40 cellular contexts compared by ENCODE assay signal in the genomic region with DNA sequence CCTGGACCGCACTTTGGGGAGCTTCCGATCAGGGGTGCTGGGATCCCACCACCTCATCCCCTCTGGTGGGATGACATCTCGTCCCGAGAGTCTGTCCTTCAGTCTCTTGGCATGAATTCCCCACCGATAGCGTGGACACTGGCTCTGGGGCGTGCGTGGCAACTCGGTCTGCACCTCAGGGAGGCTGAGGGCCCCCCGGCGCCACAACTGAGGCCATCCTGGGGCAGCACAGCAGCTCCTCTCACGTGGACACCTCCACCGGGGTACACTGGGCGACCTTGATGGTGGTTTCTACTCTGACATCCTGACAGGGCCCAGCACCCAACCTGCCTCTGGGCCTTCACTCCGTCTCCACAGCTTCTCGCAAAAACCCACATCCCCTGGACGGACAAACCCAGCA. TPM values are rescaled to one million over a fixed set of nuclear protein-coding genes. Genes with fewer than 3 reads are reported as not detected.
"Had no signal": no experiment of that assay in that cellular context is flagged by ENCODE, and none has a peak within 500 bp of the region (broad histone marks: within the 10 kb centered on the region; RNA-seq: fewer than 3 reads in every experiment).

No MANE protein-coding gene starts in this region.

- H3K4me1 Mint-ChIP-seq: activated B cell treated with CpG ODN at 0.5 μM for 24 hours; activated CD4-positive, alpha-beta T cell treated with anti-CD3 and anti-CD28 coated beads, Interleukin-2, amount 10 ng/mL, durations not matched to agents 24 days and 14 days; activated naive CD4-positive, alpha-beta T cell treated with anti-CD3 and anti-CD28 coated beads, Interleukin-2, amount 10 ng/mL, durations not matched to agents 7 days and 5 days; activated naive CD4-positive, alpha-beta T cell treated with anti-CD3 and anti-CD28 coated beads, Interleukin-2, amount 50 U/mL, for 24 hours; activated naive CD8-positive, alpha-beta T cell treated with anti-CD3 and anti-CD28 coated beads, Interleukin-2, amount 10 ng/mL, durations not matched to agents 7 days and 5 days; activated naive CD8-positive, alpha-beta T cell treated with anti-CD3 and anti-CD28 coated beads, Interleukin-2, amount 50 U/mL, for 24 hours; activated T-helper 17 cell treated with anti-CD3 and anti-CD28 coated beads, Interleukin-2, amount 50 U/mL, for 72 hours; brain; central memory CD8-positive, alpha-beta T cell had no signal

- H3K4me3 ChIP-seq: ascending aorta, cardiac muscle cell had no signal

- H3K27ac ChIP-seq: ascending aorta, cardiac muscle cell, VCaP had no signal

- H3K4me3 Mint-ChIP-seq: activated B cell treated with CpG ODN at 0.5 μM for 24 hours; activated CD4-positive, alpha-beta memory T cell treated with anti-CD3 and anti-CD28 coated beads for 36 hours; activated CD4-positive, alpha-beta T cell treated with anti-CD3 and anti-CD28 coated beads, Interleukin-2, amount 10 ng/mL, durations not matched to agents 24 days and 14 days; activated CD8-positive, alpha-beta T cell treated with anti-CD3 and anti-CD28 coated beads for 36 hours; activated naive CD4-positive, alpha-beta T cell treated with anti-CD3 and anti-CD28 coated beads, Interleukin-2, amount 10 ng/mL, durations not matched to agents 7 days and 5 days; activated naive CD4-positive, alpha-beta T cell treated with anti-CD3 and anti-CD28 coated beads, Interleukin-2, amount 50 U/mL, for 24 hours; activated naive CD8-positive, alpha-beta T cell; activated naive CD8-positive, alpha-beta T cell treated with anti-CD3 and anti-CD28 coated beads, Interleukin-2, amount 10 ng/mL, durations not matched to agents 7 days and 5 days; activated naive CD8-positive, alpha-beta T cell treated with anti-CD3 and anti-CD28 coated beads, Interleukin-2, amount 50 U/mL, for 24 hours; activated T-cell treated with anti-CD3 and anti-CD28 coated beads, Interleukin-2, amount 50 U/mL, for 4 hours; activated T-cell treated with anti-CD3 and anti-CD28 coated beads, Interleukin-2, amount 50 U/mL, for 72 hours; activated T-helper 1 cell treated with anti-CD3 and anti-CD28 coated beads, Interleukin-12 subunit alpha, Interleukin-12 subunit beta, Interleukin-2, Interleukin-4 antibody, amounts not matched to agents 30 ng/mL and 10 ng/mL and 1 ng/mL, durations not matched to agents 14 hours and 24 hours and 36 hours; activated T-helper 17 cell treated with anti-CD3 and anti-CD28 coated beads, Interleukin-2, amount 50 U/mL, for 72 hours; brain; central memory CD8-positive, alpha-beta T cell; T-helper 1 cell treated with Interleukin-12 subunit alpha and Interleukin-12 subunit beta and Interleukin-4 antibody, amounts not matched to agents 30 μg/mL and 1 μg/mL, for 36 hours; T-helper 2 cell treated with Interferon-gamma antibody and Interleukin-4, amounts not matched to agents 5 μg/mL and 100 μg/mL, for 36 hours had no signal

- H3K9me3 ChIP-seq: ascending aorta had no signal

- DNase-seq: activated B cell treated with CpG ODN at 0.5 μM for 24 hours; activated CD4-positive, alpha-beta memory T cell treated with anti-CD3 and anti-CD28 coated beads for 36 hours; activated CD4-positive, alpha-beta T cell treated with anti-CD3 and anti-CD28 coated beads for 4 hours; activated CD4-positive, alpha-beta T cell treated with anti-CD3 and anti-CD28 coated beads, Interleukin-2, amount 10 ng/mL, durations not matched to agents 24 days and 14 days; activated CD4-positive, alpha-beta T cell treated with anti-CD3 and anti-CD28 coated beads, Interleukin-2, amount 50 U/mL, for 1 hour; activated CD4-positive, alpha-beta T cell treated with anti-CD3 and anti-CD28 coated beads, Interleukin-2, amount 50 U/mL, for 4 hours; activated CD4-positive, CD25-positive, alpha-beta regulatory T cell treated with anti-CD3 and anti-CD28 coated beads, Interleukin-2, amount 50 U/mL, for 72 hours; activated CD8-positive, alpha-beta memory T cell treated with anti-CD3 and anti-CD28 coated beads, Interleukin-2, amount 50 U/mL, for 4 hours; activated CD8-positive, alpha-beta T cell treated with anti-CD3 and anti-CD28 coated beads for 36 hours; activated effector memory CD4-positive, alpha-beta T cell treated with Interleukin-2 at 50 U/mL for 16 hours; activated gamma-delta T cell; activated naive CD4-positive, alpha-beta T cell treated with anti-CD3 and anti-CD28 coated beads, Interleukin-2, amount 10 ng/mL, durations not matched to agents 7 days and 5 days; activated naive CD4-positive, alpha-beta T cell treated with Interleukin-2 at 50 U/mL for 16 hours; activated naive CD8-positive, alpha-beta T cell treated with anti-CD3 and anti-CD28 coated beads, Interleukin-2, amount 10 ng/mL, durations not matched to agents 7 days and 5 days; activated naive CD8-positive, alpha-beta T cell treated with anti-CD3 and anti-CD28 coated beads, Interleukin-2, amount 50 U/mL, for 24 hours; activated T-cell treated with anti-CD3 and anti-CD28 coated beads for 4 hours; activated T-cell treated with anti-CD3 and anti-CD28 coated beads, Interleukin-2, amount 50 U/mL, for 1 hour; activated T-cell treated with anti-CD3 and anti-CD28 coated beads, Interleukin-2, amount 50 U/mL, for 4 hours; activated T-cell treated with anti-CD3 and anti-CD28 coated beads, Interleukin-2, amount 50 U/mL, for 72 hours; amygdala; anterior cingulate cortex; caudate nucleus; cerebellar nuclear complex; T-helper 1 cell; T-helper 2 cell; T-helper 9 cell had no signal

- H3K27ac Mint-ChIP-seq: activated B cell treated with CpG ODN at 0.5 μM for 24 hours; activated CD4-positive, alpha-beta memory T cell treated with anti-CD3 and anti-CD28 coated beads for 36 hours; activated CD4-positive, alpha-beta T cell treated with anti-CD3 and anti-CD28 coated beads, Interleukin-2, amount 10 ng/mL, durations not matched to agents 24 days and 14 days; activated CD8-positive, alpha-beta T cell treated with anti-CD3 and anti-CD28 coated beads for 36 hours; activated naive CD4-positive, alpha-beta T cell treated with anti-CD3 and anti-CD28 coated beads, Interleukin-2, amount 10 ng/mL, durations not matched to agents 7 days and 5 days; activated naive CD4-positive, alpha-beta T cell treated with anti-CD3 and anti-CD28 coated beads, Interleukin-2, amount 50 U/mL, for 24 hours; activated naive CD8-positive, alpha-beta T cell; activated naive CD8-positive, alpha-beta T cell treated with anti-CD3 and anti-CD28 coated beads, Interleukin-2, amount 10 ng/mL, durations not matched to agents 7 days and 5 days; activated naive CD8-positive, alpha-beta T cell treated with anti-CD3 and anti-CD28 coated beads, Interleukin-2, amount 50 U/mL, for 24 hours; activated T-cell treated with anti-CD3 and anti-CD28 coated beads, Interleukin-2, amount 50 U/mL, for 72 hours; activated T-helper 1 cell treated with anti-CD3 and anti-CD28 coated beads, Interleukin-12 subunit alpha, Interleukin-12 subunit beta, Interleukin-2, Interleukin-4 antibody, amounts not matched to agents 30 ng/mL and 10 ng/mL and 1 ng/mL, durations not matched to agents 14 hours and 24 hours and 36 hours; activated T-helper 17 cell treated with anti-CD3 and anti-CD28 coated beads, Interleukin-2, amount 50 U/mL, for 72 hours; brain; T-helper 1 cell treated with Interleukin-12 subunit alpha and Interleukin-12 subunit beta and Interleukin-4 antibody, amounts not matched to agents 30 μg/mL and 1 μg/mL, for 36 hours; T-helper 2 cell treated with Interferon-gamma antibody and Interleukin-4, amounts not matched to agents 5 μg/mL and 100 μg/mL, for 36 hours had no signal

- ATAC-seq: activated CD8-positive, alpha-beta T cell treated with anti-CD3 and anti-CD28 coated beads for 36 hours; activated naive CD8-positive, alpha-beta T cell treated with anti-CD3 and anti-CD28 coated beads, Interleukin-2, amount 50 U/mL, for 24 hours; activated T-cell treated with anti-CD3 and anti-CD28 coated beads, Interleukin-2, amount 50 U/mL, for 4 hours; activated T-cell treated with anti-CD3 and anti-CD28 coated beads, Interleukin-2, amount 50 U/mL, for 72 hours; activated T-helper 17 cell treated with anti-CD3 and anti-CD28 coated beads, Interleukin-2, amount 50 U/mL, for 72 hours had no signal

- H3K9me3 Mint-ChIP-seq: activated B cell treated with CpG ODN at 0.5 μM for 24 hours; activated CD4-positive, alpha-beta memory T cell treated with anti-CD3 and anti-CD28 coated beads for 36 hours; activated CD4-positive, alpha-beta T cell treated with anti-CD3 and anti-CD28 coated beads, Interleukin-2, amount 10 ng/mL, durations not matched to agents 24 days and 14 days; activated CD8-positive, alpha-beta T cell treated with anti-CD3 and anti-CD28 coated beads for 36 hours; activated naive CD4-positive, alpha-beta T cell treated with anti-CD3 and anti-CD28 coated beads, Interleukin-2, amount 10 ng/mL, durations not matched to agents 7 days and 5 days; activated naive CD4-positive, alpha-beta T cell treated with anti-CD3 and anti-CD28 coated beads, Interleukin-2, amount 50 U/mL, for 24 hours; activated naive CD8-positive, alpha-beta T cell treated with anti-CD3 and anti-CD28 coated beads, Interleukin-2, amount 10 ng/mL, durations not matched to agents 7 days and 5 days; activated naive CD8-positive, alpha-beta T cell treated with anti-CD3 and anti-CD28 coated beads, Interleukin-2, amount 50 U/mL, for 24 hours; activated T-cell treated with anti-CD3 and anti-CD28 coated beads, Interleukin-2, amount 50 U/mL, for 4 hours; activated T-cell treated with anti-CD3 and anti-CD28 coated beads, Interleukin-2, amount 50 U/mL, for 72 hours; activated T-helper 1 cell treated with anti-CD3 and anti-CD28 coated beads, Interleukin-12 subunit alpha, Interleukin-12 subunit beta, Interleukin-2, Interleukin-4 antibody, amounts not matched to agents 30 ng/mL and 10 ng/mL and 1 ng/mL, durations not matched to agents 14 hours and 24 hours and 36 hours; activated T-helper 17 cell treated with anti-CD3 and anti-CD28 coated beads, Interleukin-2, amount 50 U/mL, for 72 hours; brain; central memory CD8-positive, alpha-beta T cell; T-helper 1 cell treated with Interleukin-12 subunit alpha and Interleukin-12 subunit beta and Interleukin-4 antibody, amounts not matched to agents 30 μg/mL and 1 μg/mL, for 36 hours; T-helper 2 cell treated with Interferon-gamma antibody and Interleukin-4, amounts not matched to agents 5 μg/mL and 100 μg/mL, for 36 hours had no signal

- H3K27me3 Mint-ChIP-seq: activated B cell treated with CpG ODN at 0.5 μM for 24 hours; activated CD4-positive, alpha-beta memory T cell treated with anti-CD3 and anti-CD28 coated beads for 36 hours; activated CD4-positive, alpha-beta T cell treated with anti-CD3 and anti-CD28 coated beads, Interleukin-2, amount 10 ng/mL, durations not matched to agents 24 days and 14 days; activated CD8-positive, alpha-beta T cell treated with anti-CD3 and anti-CD28 coated beads for 36 hours; activated naive CD4-positive, alpha-beta T cell treated with anti-CD3 and anti-CD28 coated beads, Interleukin-2, amount 10 ng/mL, durations not matched to agents 7 days and 5 days; activated naive CD4-positive, alpha-beta T cell treated with anti-CD3 and anti-CD28 coated beads, Interleukin-2, amount 50 U/mL, for 24 hours; activated naive CD8-positive, alpha-beta T cell; activated naive CD8-positive, alpha-beta T cell treated with anti-CD3 and anti-CD28 coated beads, Interleukin-2, amount 10 ng/mL, durations not matched to agents 7 days and 5 days; activated naive CD8-positive, alpha-beta T cell treated with anti-CD3 and anti-CD28 coated beads, Interleukin-2, amount 50 U/mL, for 24 hours; activated T-helper 17 cell treated with anti-CD3 and anti-CD28 coated beads, Interleukin-2, amount 50 U/mL, for 72 hours; brain; central memory CD8-positive, alpha-beta T cell had no signal

- H3K27me3 ChIP-seq: ascending aorta, cardiac muscle cell had no signal

- FAIRE-seq: bronchial epithelial cell, TTC549 had no signal

- H3K4me1 ChIP-seq: ascending aorta had no signal

RNA-seq across cellular contexts. Expression of a gene that starts 8.6 kb away (rescaled TPM):
- total RNA-seq: activated B cell treated with CpG ODN at 0.5 μM for 24 hours; activated CD4-positive, alpha-beta memory T cell treated with anti-CD3 and anti-CD28 coated beads for 36 hours; activated CD4-positive, alpha-beta T cell treated with anti-CD3 and anti-CD28 coated beads, Interleukin-2, amount 10 ng/mL, durations not matched to agents 24 days and 14 days; activated CD8-positive, alpha-beta memory T cell treated with anti-CD3 and anti-CD28 coated beads for 36 hours; activated CD8-positive, alpha-beta T cell treated with anti-CD3 and anti-CD28 coated beads for 36 hours; activated T-cell treated with anti-CD3 and anti-CD28 coated beads, Interleukin-2, amount 50 U/mL, for 4 hours; activated T-helper 1 cell treated with anti-CD3 and anti-CD28 coated beads, Interleukin-12 subunit alpha, Interleukin-12 subunit beta, Interleukin-2, Interleukin-4 antibody, amounts not matched to agents 30 ng/mL and 10 ng/mL and 1 ng/mL, durations not matched to agents 14 hours and 24 hours and 36 hours; activated T-helper 17 cell treated with anti-CD3 and anti-CD28 coated beads, Interleukin-2, amount 50 U/mL, for 72 hours; ascending aorta; bronchial epithelial cell had no signal

RNA-seq across cellular contexts. Expression of a gene that starts 11.1 kb away (rescaled TPM):
- total RNA-seq: activated B cell treated with CpG ODN at 0.5 μM for 24 hours; activated CD4-positive, alpha-beta memory T cell treated with anti-CD3 and anti-CD28 coated beads for 36 hours; activated CD4-positive, alpha-beta T cell treated with anti-CD3 and anti-CD28 coated beads, Interleukin-2, amount 10 ng/mL, durations not matched to agents 24 days and 14 days; activated CD8-positive, alpha-beta memory T cell treated with anti-CD3 and anti-CD28 coated beads for 36 hours; activated CD8-positive, alpha-beta T cell treated with anti-CD3 and anti-CD28 coated beads for 36 hours; activated naive CD8-positive, alpha-beta T cell treated with anti-CD3 and anti-CD28 coated beads, Interleukin-2, amount 10 ng/mL, durations not matched to agents 7 days and 5 days; activated T-cell treated with anti-CD3 and anti-CD28 coated beads, Interleukin-2, amount 50 U/mL, for 4 hours; activated T-helper 1 cell treated with anti-CD3 and anti-CD28 coated beads, Interleukin-12 subunit alpha, Interleukin-12 subunit beta, Interleukin-2, Interleukin-4 antibody, amounts not matched to agents 30 ng/mL and 10 ng/mL and 1 ng/mL, durations not matched to agents 14 hours and 24 hours and 36 hours; activated T-helper 17 cell treated with anti-CD3 and anti-CD28 coated beads, Interleukin-2, amount 50 U/mL, for 72 hours; ascending aorta; bronchial epithelial cell had no signal

RNA-seq across cellular contexts. Expression of a gene that starts 15.8 kb away (rescaled TPM):
- total RNA-seq: activated B cell treated with CpG ODN at 0.5 μM for 24 hours; activated CD8-positive, alpha-beta T cell treated with anti-CD3 and anti-CD28 coated beads for 36 hours; activated naive CD8-positive, alpha-beta T cell treated with anti-CD3 and anti-CD28 coated beads, Interleukin-2, amount 10 ng/mL, durations not matched to agents 7 days and 5 days; bronchial epithelial cell had no signal
